Comparison of ENCODE assay signal across 7 cellular contexts in the genomic region with DNA sequence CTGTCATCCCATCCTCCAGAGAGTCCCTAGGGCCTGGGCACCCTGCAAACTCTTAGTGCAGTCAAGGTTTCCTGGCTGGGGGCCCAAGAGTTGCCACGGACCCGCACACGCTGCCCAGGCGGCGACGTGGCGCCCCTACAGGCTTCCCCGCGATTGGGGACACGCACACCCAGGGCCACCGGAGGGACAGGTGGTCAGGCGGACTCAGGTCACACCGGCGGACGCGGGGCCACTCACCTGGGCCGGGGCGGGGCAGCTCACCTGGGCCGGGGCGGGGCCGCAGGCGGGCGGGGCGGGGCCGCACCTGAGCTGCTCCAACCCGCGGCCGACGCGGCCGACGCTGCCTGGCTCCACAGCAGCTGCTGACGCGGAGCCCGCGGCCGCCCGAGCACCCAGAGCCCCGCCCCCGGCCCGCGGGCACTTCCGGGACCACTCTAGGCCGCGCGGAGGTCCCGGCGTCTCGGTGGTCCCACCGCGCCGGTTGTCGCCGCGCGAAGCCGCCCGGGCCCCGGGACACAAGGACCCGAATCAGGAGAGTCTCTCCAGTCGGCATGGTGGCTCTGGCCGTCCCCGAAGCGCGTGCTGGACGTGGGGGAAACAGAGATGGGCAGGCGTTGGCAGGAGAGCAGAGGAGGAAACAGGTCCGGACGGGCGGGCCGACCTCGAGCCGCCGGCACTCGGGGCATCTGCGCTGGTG. TPM values are rescaled to one million over a fixed set of nuclear protein-coding genes. Genes with fewer than 3 reads are reported as not detected.
A peak's percentile ranks its signal among the peaks of the same experiment; 100 is the strongest.
DNase-seq lines count a peak whose midpoint lies in the region; ATAC-seq, FAIRE-seq and TF ChIP-seq lines count a peak whose summit lies in the region.

A gene (minus strand): TSS at position 369 of the 697 bp plus-strand sequence. CDS start 5,972 bp downstream, outside the sequence.

- peak within 1 kb of the TSS; percentile 83 to 90 for H3K9ac ChIP-seq in kidney (ENCODE audit: low read length in 2 of 2)

- peak; percentile 35 for DNase-seq in NCI-H2196 treated with DMSO at 0.1 percent for 48 hours (lab: John Stamatoyannopoulos, UW; ENCODE audit: unreplicated experiment)
- peak; percentile 70 to 87 (median 79) for DNase-seq in activated CD4-positive, CD25-positive, alpha-beta regulatory T cell (lab: John Stamatoyannopoulos, UW)
- peak; percentile 82 for DNase-seq in central memory CD4-positive, alpha-beta T cell
- peak; percentile 97 for DNase-seq in kidney
- DNase-seq in stimulated activated CD4-positive, alpha-beta T cell treated with anti-CD3 and anti-CD28 coated beads, Interleukin-15, amount 100 ng/mL, for 24 hours, result peak; percentile 87

- H3K4me3 ChIP-seq in kidney (ENCODE audit: low read length in 2 of 2), result peak within 1 kb of the TSS; percentile 71 to 82

- no peak for TF ChIP-seq CTCF in kidney (IDR thresholded peaks at IDR 0.05; ENCODE audit: borderline replicate concordance, extremely low read depth, insufficient read depth)

- H3K9me3 ChIP-seq in kidney (ENCODE audit: control insufficient read depth in 1 of 2, low read length in 2 of 2), result no peaks in the 10 kb centered on the region

- intact Hi-C loops in kidney (cut with DNase I), result no loop called here

- no peak for FAIRE-seq in kidney (lab: Jason Lieb, UNC)

- H3K4me1 ChIP-seq in kidney (ENCODE audit: control insufficient read depth in 1 of 2, insufficient read depth in 1 of 2, low read depth in 1 of 2, low read length in 2 of 2), result peaks cover 0 to 7% of the 10 kb centered on the region in 2 donors

- peak within 1 kb of the TSS; percentile 88 to 89 for H3K27ac ChIP-seq in kidney (ENCODE audit: low read depth in 2 of 2, low read length in 2 of 2)

- peak; percentile 90 for ATAC-seq in GM18498 (IDR thresholded peaks at IDR 0.05; ENCODE audit: unreplicated experiment)
- peak; percentile 63 for ATAC-seq in HG02943 (IDR thresholded peaks at IDR 0.05; ENCODE audit: low read depth, unreplicated experiment)

- H3K36me3 ChIP-seq in kidney (ENCODE audit: control insufficient read depth in 1 of 2, insufficient read depth in 2 of 2, low read length in 2 of 2), result no peaks in the 10 kb centered on the region

RNA-seq across cellular contexts. Expression of the gene that starts here (rescaled TPM):
- total RNA-seq in kidney, result 6.6 TPM
- 1.1 TPM for polyA plus RNA-seq in kidney (ENCODE audit: insufficient read depth, low read depth, low replicate concordance)

Comparison
In these comparisons a context has a peak if more than half of its experiments do, and no peak if none do; other contexts are left out.
1. Peak in every context shown above with its lines: DNase-seq, ATAC-seq, H3K4me3 ChIP-seq and H3K27ac ChIP-seq.
2. DNase-seq: peak in every context shown above with its lines; median percentile 97 in kidney; 87 in stimulated activated CD4-positive, alpha-beta T cell treated with anti-CD3 and anti-CD28 coated beads, Interleukin-15, amount 100 ng/mL, for 24 hours; 82 in central memory CD4-positive, alpha-beta T cell; 79 in activated CD4-positive, CD25-positive, alpha-beta regulatory T cell; 35 in NCI-H2196 treated with DMSO at 0.1 percent for 48 hours.